Comparison of ENCODE assay signal across 11 cellular contexts in the genomic region with DNA sequence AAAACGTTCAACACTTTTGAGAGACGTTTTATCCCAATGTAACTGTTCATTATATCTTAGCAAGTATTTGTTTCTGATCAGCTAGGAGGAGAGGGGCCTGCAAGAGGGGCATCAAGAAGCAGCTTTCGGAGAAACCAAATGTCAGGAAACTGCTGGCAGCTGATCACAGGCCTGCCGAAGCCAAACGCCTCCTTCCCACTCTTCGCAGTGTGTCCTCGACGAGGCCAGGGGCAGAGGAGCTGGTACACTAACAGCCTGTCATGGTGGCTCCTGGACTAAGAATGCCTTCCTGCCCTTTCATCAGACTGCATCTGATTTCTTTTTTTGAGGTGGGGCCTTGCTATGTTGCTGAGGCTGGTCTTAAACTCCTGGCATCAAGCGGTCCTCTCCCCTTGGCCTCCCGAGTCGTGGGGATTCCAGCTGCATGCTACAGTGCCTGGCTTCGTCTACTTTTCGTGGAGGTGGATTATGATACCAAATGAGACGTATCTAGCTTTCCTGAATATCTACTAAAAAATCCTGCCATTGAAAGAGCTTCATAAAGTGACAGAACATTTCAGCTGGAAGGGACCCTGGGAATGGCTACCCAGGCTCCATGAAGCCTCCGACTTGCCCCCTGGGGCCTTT.
A peak's percentile ranks its signal among the peaks of the same experiment; 100 is the strongest.
DNase-seq lines count a peak whose midpoint lies in the region; ATAC-seq, FAIRE-seq and TF ChIP-seq lines count a peak whose summit lies in the region.
"Had no signal": no experiment of that assay in that cellular context is flagged by ENCODE, and none has a peak within 500 bp of the region (broad histone marks: within the 10 kb centered on the region; RNA-seq: fewer than 3 reads in every experiment).

No MANE protein-coding gene starts in this region.

- H3K4me3 Mint-ChIP-seq in stimulated activated memory B cell treated with anti-CD40 and anti-IgM and Interleukin-4, amounts not matched to agents 10 μg/mL and 1 μg/mL and 100 μg/mL, for 72 hours = no peak overlapping the region
- H3K4me3 Mint-ChIP-seq in stimulated activated naive B cell treated with anti-CD40 and anti-IgM and Interleukin-4, amounts not matched to agents 10 μg/mL and 1 μg/mL and 100 μg/mL, for 72 hours = no peak overlapping the region
- H3K4me3 Mint-ChIP-seq: dendritic cell treated with granulocyte-macrophage colony-stimulating factor and Interleukin-4, amounts not matched to agents 40 ng/mL and 50 ng/mL, for 4 days; memory B cell had no signal

- no peaks in the 10 kb centered on the region for H3K9me3 Mint-ChIP-seq in stimulated activated memory B cell treated with anti-CD40 and anti-IgM and Interleukin-4, amounts not matched to agents 10 μg/mL and 1 μg/mL and 100 μg/mL, for 72 hours
- H3K9me3 Mint-ChIP-seq in stimulated activated naive B cell treated with anti-CD40 and anti-IgM and Interleukin-4, amounts not matched to agents 10 μg/mL and 1 μg/mL and 100 μg/mL, for 72 hours = no peaks in the 10 kb centered on the region
- H3K9me3 Mint-ChIP-seq: dendritic cell treated with granulocyte-macrophage colony-stimulating factor and Interleukin-4, amounts not matched to agents 40 ng/mL and 50 ng/mL, for 4 days; memory B cell had no signal

- H3K27me3 ChIP-seq in RWPE2 (ENCODE audit: insufficient read depth, poor library complexity, severe bottlenecking) (no peaks in the 10 kb centered on the region), hepatocyte (no peaks in the 10 kb centered on the region)
- H3K27me3 ChIP-seq: MG63 had no signal

- H3K9me2 ChIP-seq in hepatocyte (replicated peaks; ENCODE audit: insufficient read depth) = no peaks in the 10 kb centered on the region

- TF ChIP-seq RAD21 in A549 (conservative IDR thresholded peaks at IDR 0.05 in 1 of 2, IDR thresholded peaks at IDR 0.05 in 1 of 2) = no peak

- no peaks in the 10 kb centered on the region for H4K20me1 ChIP-seq in hepatocyte (ENCODE audit: insufficient read depth, poor library complexity, severe bottlenecking)

- H3K27ac Mint-ChIP-seq in stimulated activated memory B cell treated with anti-CD40 and anti-IgM and Interleukin-4, amounts not matched to agents 10 μg/mL and 1 μg/mL and 100 μg/mL, for 72 hours = no peak overlapping the region
- H3K27ac Mint-ChIP-seq in stimulated activated naive B cell treated with anti-CD40 and anti-IgM and Interleukin-4, amounts not matched to agents 10 μg/mL and 1 μg/mL and 100 μg/mL, for 72 hours = no peak overlapping the region
- H3K27ac Mint-ChIP-seq: dendritic cell treated with granulocyte-macrophage colony-stimulating factor and Interleukin-4, amounts not matched to agents 40 ng/mL and 50 ng/mL, for 4 days; memory B cell had no signal

- no peaks in the 10 kb centered on the region for H3K79me2 ChIP-seq in hepatocyte

- peaks cover 34% of the 10 kb centered on the region for H3K27me3 Mint-ChIP-seq in stimulated activated memory B cell treated with anti-CD40 and anti-IgM and Interleukin-4, amounts not matched to agents 10 μg/mL and 1 μg/mL and 100 μg/mL, for 72 hours
- peaks cover 43 to 47% of the 10 kb centered on the region in 2 donors for H3K27me3 Mint-ChIP-seq in stimulated activated naive B cell treated with anti-CD40 and anti-IgM and Interleukin-4, amounts not matched to agents 10 μg/mL and 1 μg/mL and 100 μg/mL, for 72 hours

- H3K4me2 ChIP-seq in A549 = peak overlapping the region; percentile 80
- H3K4me2 ChIP-seq in hepatocyte = no peak overlapping the region

- H2AFZ ChIP-seq in hepatocyte = no peak overlapping the region

- 57% methylated on average over 15 of the region's 15 CpGs for WGBS in A549 (ENCODE audit: missing lambda C conversion rate)
- 87% methylated on average over 15 of the region's 15 CpGs for WGBS in hepatocyte (ENCODE audit: low lambda C conversion rate, missing lambda C conversion rate)

- H3K4me1 Mint-ChIP-seq in stimulated activated memory B cell treated with anti-CD40 and anti-IgM and Interleukin-4, amounts not matched to agents 10 μg/mL and 1 μg/mL and 100 μg/mL, for 72 hours = no peaks in the 10 kb centered on the region
- H3K4me1 Mint-ChIP-seq in stimulated activated naive B cell treated with anti-CD40 and anti-IgM and Interleukin-4, amounts not matched to agents 10 μg/mL and 1 μg/mL and 100 μg/mL, for 72 hours = peaks cover 5 to 6% of the 10 kb centered on the region in 2 donors
- H3K4me1 Mint-ChIP-seq: memory B cell had no signal

- peaks cover 5% of the 10 kb centered on the region; the same call in 2 of the 3 replicates for H3K9me3 ChIP-seq in A549
- H3K9me3 ChIP-seq in RWPE2 (ENCODE audit: severe bottlenecking) = peaks cover 10% of the 10 kb centered on the region
- H3K9me3 ChIP-seq in hepatocyte (ENCODE audit: low read depth) = no peaks in the 10 kb centered on the region

- intact Hi-C loops in posterior vena cava (cut with DNase I) = loop anchor here (2.0 to 10.0 kb wide), 4 partner anchors 43 to 777 kb away; a partner anchor contains a TSS

- TF ChIP-seq CTCF in A549 (IDR thresholded peaks at IDR 0.05) = no peak
- TF ChIP-seq CTCF in RWPE2 (IDR thresholded peaks at IDR 0.05; ENCODE audit: poor library complexity, severe bottlenecking) = no peak
- TF ChIP-seq CTCF in hepatocyte (IDR thresholded peaks at IDR 0.05; ENCODE audit: poor library complexity) = no peak

- FAIRE-seq in A549 (lab: Jason Lieb, UNC) = no peak

- H3K4me3 ChIP-seq in A549 (no peak overlapping the region), RWPE2 (ENCODE audit: severe bottlenecking) (no peak overlapping the region), hepatocyte (no peak overlapping the region)
- H3K4me3 ChIP-seq: MG63 had no signal

- TF ChIP-seq EP300 in A549 (IDR thresholded peaks at IDR 0.05) = no peak

- H3K27ac ChIP-seq in A549 = peak overlapping the region; percentile 91 to 99
- peak overlapping the region; percentile 92 for H3K27ac ChIP-seq in RWPE2 (ENCODE audit: poor library complexity, severe bottlenecking)
- peak overlapping the region; percentile 53 for H3K27ac ChIP-seq in hepatocyte

- no peaks in the 10 kb centered on the region for H3K36me3 Mint-ChIP-seq in stimulated activated memory B cell treated with anti-CD40 and anti-IgM and Interleukin-4, amounts not matched to agents 10 μg/mL and 1 μg/mL and 100 μg/mL, for 72 hours
- H3K36me3 Mint-ChIP-seq in stimulated activated naive B cell treated with anti-CD40 and anti-IgM and Interleukin-4, amounts not matched to agents 10 μg/mL and 1 μg/mL and 100 μg/mL, for 72 hours = no peaks in the 10 kb centered on the region
- H3K36me3 Mint-ChIP-seq: memory B cell had no signal

- DNase-seq in A549 (ENCODE audit: low read depth in 1 of 2, low spot score in 1 of 2) (no peak), RWPE2 (ENCODE audit: low spot score) (no peak), hepatocyte (ENCODE audit: low spot score) (no peak), posterior vena cava (ENCODE audit: low spot score) (peak; percentile 53)
- no peak for DNase-seq in stimulated activated naive B cell treated with anti-CD40 and anti-IgM and Interleukin-4, amounts not matched to agents 10 μg/mL and 1 μg/mL and 100 μg/mL, for 72 hours

- TF ChIP-seq POLR2A in A549 (IDR thresholded peaks at IDR 0.05; ENCODE audit: low read length) = no peak

- peaks cover 68% of the 10 kb centered on the region for H3K4me1 ChIP-seq in A549
- peaks cover 26% of the 10 kb centered on the region for H3K4me1 ChIP-seq in RWPE2 (ENCODE audit: insufficient read depth, poor library complexity, severe bottlenecking)
- H3K4me1 ChIP-seq in hepatocyte (ENCODE audit: insufficient read depth) = peaks cover 24% of the 10 kb centered on the region

- peaks cover 65% of the 10 kb centered on the region for H3K36me3 ChIP-seq in RWPE2 (ENCODE audit: low read depth)
- no peaks in the 10 kb centered on the region for H3K36me3 ChIP-seq in hepatocyte (replicated peaks; ENCODE audit: insufficient read depth, low read depth)

- ATAC-seq in A549 = no peak
- no peak for ATAC-seq in RWPE2 (ENCODE audit: low read depth)
- ATAC-seq in stimulated activated memory B cell treated with anti-CD40 and anti-IgM and Interleukin-4, amounts not matched to agents 10 μg/mL and 1 μg/mL and 100 μg/mL, for 72 hours = no peak
- ATAC-seq in HG03565 (IDR thresholded peaks at IDR 0.05; ENCODE audit: unreplicated experiment) = no peak
- no peak for ATAC-seq in HG03280 (IDR thresholded peaks at IDR 0.05; ENCODE audit: unreplicated experiment)
- ATAC-seq in stimulated activated naive B cell treated with anti-CD40 and anti-IgM and Interleukin-4, amounts not matched to agents 10 μg/mL and 1 μg/mL and 100 μg/mL, for 72 hours (replicated peaks) = no peak

- CTCF ChIA-PET in A549 (lab: Yijun Ruan, JAX) = interaction anchor here (0.7 to 10.0 kb wide), 32 partner anchors 10 to 227 kb away, joined by 3 to 94 read pairs (median 5); no protein-coding TSS in a partner anchor

- POLR2A ChIA-PET in A549 (lab: Yijun Ruan, JAX) = interaction anchor here (1.0 to 4.1 kb wide), 6 partner anchors 9 to 135 kb away, joined by 3 to 22 read pairs (median 6); a partner anchor contains a TSS

TF ChIP-seq in A549, 52 proteins besides CTCF, POLR2A, EP300 and RAD21 (continues in another document):
- no peak for TF ChIP-seq JUNB (IDR thresholded peaks at IDR 0.05)
- TF ChIP-seq NFE2L2 (conservative IDR thresholded peaks at IDR 0.05; ENCODE audit: low read length) = no peak
- TF ChIP-seq PHF8 (IDR thresholded peaks at IDR 0.05; ENCODE audit: borderline replicate concordance, low read depth) = no peak
- no peak for TF ChIP-seq NPAS2 (CRISPR knock-in tag; IDR thresholded peaks at IDR 0.05; ENCODE audit: borderline replicate concordance)
- TF ChIP-seq HOXA7 (CRISPR knock-in tag; IDR thresholded peaks at IDR 0.05) = no peak
- TF ChIP-seq CEBPB (IDR thresholded peaks at IDR 0.05) = no peak
- TF ChIP-seq, protein P1, sequence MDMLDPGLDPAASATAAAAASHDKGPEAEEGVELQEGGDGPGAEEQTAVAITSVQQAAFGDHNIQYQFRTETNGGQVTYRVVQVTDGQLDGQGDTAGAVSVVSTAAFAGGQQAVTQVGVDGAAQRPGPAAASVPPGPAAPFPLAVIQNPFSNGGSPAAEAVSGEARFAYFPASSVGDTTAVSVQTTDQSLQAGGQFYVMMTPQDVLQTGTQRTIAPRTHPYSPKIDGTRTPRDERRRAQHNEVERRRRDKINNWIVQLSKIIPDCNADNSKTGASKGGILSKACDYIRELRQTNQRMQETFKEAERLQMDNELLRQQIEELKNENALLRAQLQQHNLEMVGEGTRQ (IDR thresholded peaks at IDR 0.05) = no peak
- TF ChIP-seq, protein P2, sequence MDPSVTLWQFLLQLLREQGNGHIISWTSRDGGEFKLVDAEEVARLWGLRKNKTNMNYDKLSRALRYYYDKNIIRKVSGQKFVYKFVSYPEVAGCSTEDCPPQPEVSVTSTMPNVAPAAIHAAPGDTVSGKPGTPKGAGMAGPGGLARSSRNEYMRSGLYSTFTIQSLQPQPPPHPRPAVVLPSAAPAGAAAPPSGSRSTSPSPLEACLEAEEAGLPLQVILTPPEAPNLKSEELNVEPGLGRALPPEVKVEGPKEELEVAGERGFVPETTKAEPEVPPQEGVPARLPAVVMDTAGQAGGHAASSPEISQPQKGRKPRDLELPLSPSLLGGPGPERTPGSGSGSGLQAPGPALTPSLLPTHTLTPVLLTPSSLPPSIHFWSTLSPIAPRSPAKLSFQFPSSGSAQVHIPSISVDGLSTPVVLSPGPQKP (IDR thresholded peaks at IDR 0.05; ENCODE audit: low read depth, low read length) = no peak
